1 cellular context compared by ENCODE assay signal in genomic region chr1:233470738-233471499, GRCh38.
A peak's percentile ranks its signal among the peaks of the same experiment; 100 is the strongest.
TF ChIP-seq lines count a peak whose summit lies in the region.

No MANE protein-coding gene starts in this region.

TF ChIP-seq in GM23338, 12 proteins besides CTCF, POLR2A, EP300 and RAD21 (continued from another document):
- no peak for TF ChIP-seq REST (IDR thresholded peaks at IDR 0.05; ENCODE audit: unreplicated experiment)
- no peak for TF ChIP-seq EZH2phosphoT487 (IDR thresholded peaks at IDR 0.05; ENCODE audit: unreplicated experiment)
- TF ChIP-seq ZNF462 (CRISPR knock-in tag; IDR thresholded peaks at IDR 0.05) = peak; percentile 95
- no peak for TF ChIP-seq STAT1 (IDR thresholded peaks at IDR 0.05; ENCODE audit: unreplicated experiment)
- no peak for TF ChIP-seq JUNB (IDR thresholded peaks at IDR 0.05; ENCODE audit: unreplicated experiment)
- 0 out of 2 replicates have a peak, but pooled peaks have one; percentile 29 for TF ChIP-seq CREB1 (CRISPR knock-in tag; IDR thresholded peaks at IDR 0.05; ENCODE audit: low read depth)
- no peak for TF ChIP-seq EZH2 (IDR thresholded peaks at IDR 0.05; ENCODE audit: low read depth, unreplicated experiment)
- TF ChIP-seq POLR2AphosphoS5 (IDR thresholded peaks at IDR 0.05; ENCODE audit: low read depth) = no peak
- TF ChIP-seq ZNF114 (CRISPR knock-in tag; IDR thresholded peaks at IDR 0.05) = no peak
- TF ChIP-seq ETS1 (IDR thresholded peaks at IDR 0.05) = no peak
TF ChIP-seq in GM23338: peak in this region for 3.
